23 cellular contexts compared by ENCODE assay signal in the genomic region with DNA sequence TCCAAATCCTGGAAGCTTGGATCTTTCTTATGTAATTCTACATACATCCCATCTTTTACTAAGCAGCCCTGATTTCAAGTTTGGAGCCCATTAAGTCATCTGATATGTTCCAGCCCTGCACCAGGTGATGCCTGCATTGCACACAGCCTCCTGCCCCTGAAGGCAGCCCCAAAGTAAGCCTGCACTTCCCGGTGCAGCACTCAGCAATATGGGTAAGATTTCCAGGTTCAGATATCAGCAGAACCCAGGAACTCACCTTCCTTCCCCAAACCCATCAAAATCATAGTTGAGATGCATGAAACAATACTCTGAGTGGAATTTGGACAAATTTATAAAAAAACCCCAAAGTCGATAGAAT. TPM values are rescaled to one million over a fixed set of nuclear protein-coding genes. Genes with fewer than 3 reads are reported as not detected.
"Had no signal": no experiment of that assay in that cellular context is flagged by ENCODE, and none has a peak within 500 bp of the region (broad histone marks: within the 10 kb centered on the region; RNA-seq: fewer than 3 reads in every experiment).

No MANE protein-coding gene starts in this region.

- H3K4me1 ChIP-seq: ascending aorta, breast epithelium, foreskin keratinocyte had no signal

- H3K36me3 Mint-ChIP-seq: activated naive CD4-positive, alpha-beta T cell treated with anti-CD3 and anti-CD28 coated beads, Interleukin-2, amount 50 U/mL, for 24 hours; memory B cell; naive thymus-derived CD4-positive, alpha-beta T cell had no signal

- H3K27me3 ChIP-seq: ascending aorta had no signal

- H3K27ac Mint-ChIP-seq: activated naive CD4-positive, alpha-beta T cell treated with anti-CD3 and anti-CD28 coated beads, Interleukin-2, amount 50 U/mL, for 24 hours; activated T-cell treated with anti-CD3 and anti-CD28 coated beads, Interleukin-2, amount 50 U/mL, for 72 hours; memory B cell; naive thymus-derived CD4-positive, alpha-beta T cell had no signal

- H3K4me3 Mint-ChIP-seq: activated naive CD4-positive, alpha-beta T cell treated with anti-CD3 and anti-CD28 coated beads, Interleukin-2, amount 50 U/mL, for 24 hours; activated T-cell treated with anti-CD3 and anti-CD28 coated beads, Interleukin-2, amount 50 U/mL, for 72 hours; memory B cell; naive thymus-derived CD4-positive, alpha-beta T cell had no signal

- DNase-seq: activated CD4-positive, alpha-beta T cell treated with anti-CD3 and anti-CD28 coated beads for 1 hour; activated CD4-positive, alpha-beta T cell treated with anti-CD3 and anti-CD28 coated beads, Interleukin-2, amount 50 U/mL, for 4 hours; activated effector memory CD4-positive, alpha-beta T cell treated with anti-CD3 and anti-CD28 coated beads, Interleukin-2, amount 50 U/mL, for 16 hours; activated T-cell treated with anti-CD3 and anti-CD28 coated beads, Interleukin-2, amount 50 U/mL, for 72 hours; foreskin keratinocyte; hypothalamus; naive thymus-derived CD4-positive, alpha-beta T cell; stimulated activated CD4-positive, alpha-beta T cell treated with anti-CD3 and anti-CD28 coated beads, Interleukin-12 subunit alpha, Interleukin-12 subunit beta, amount 100 ng/mL, for 4 hours; stimulated activated CD4-positive, alpha-beta T cell treated with anti-CD3 and anti-CD28 coated beads, Interleukin-1b, Interleukin-23, amount 100 ng/mL, for 48 hours; stimulated activated CD8-positive, alpha-beta memory T cell treated with anti-CD3 and anti-CD28 coated beads, Interleukin-4, amount 100 ng/mL, for 48 hours; stimulated activated naive CD4-positive, alpha-beta T cell; SW 1271; WERI-Rb-1 had no signal

- FAIRE-seq: keratinocyte, urothelium cell line had no signal

- H3K4me1 Mint-ChIP-seq: activated naive CD4-positive, alpha-beta T cell treated with anti-CD3 and anti-CD28 coated beads, Interleukin-2, amount 50 U/mL, for 24 hours; memory B cell had no signal

- ATAC-seq: activated T-cell treated with anti-CD3 and anti-CD28 coated beads, Interleukin-2, amount 50 U/mL, for 72 hours; foreskin keratinocyte; naive thymus-derived CD4-positive, alpha-beta T cell had no signal

- H3K36me3 ChIP-seq: ascending aorta, breast epithelium, WERI-Rb-1 had no signal

- H3K27me3 Mint-ChIP-seq: activated naive CD4-positive, alpha-beta T cell treated with anti-CD3 and anti-CD28 coated beads, Interleukin-2, amount 50 U/mL, for 24 hours had no signal

- H3K4me3 ChIP-seq: ascending aorta, breast epithelium had no signal

- H3K27ac ChIP-seq: ascending aorta, breast epithelium, foreskin keratinocyte, WERI-Rb-1 had no signal

- H3K9me3 ChIP-seq: ascending aorta had no signal

- H3K9me3 Mint-ChIP-seq: activated naive CD4-positive, alpha-beta T cell treated with anti-CD3 and anti-CD28 coated beads, Interleukin-2, amount 50 U/mL, for 24 hours had no signal

RNA-seq across cellular contexts. Expression of gene DDC, which starts 0.3 kb away (rescaled TPM):
- total RNA-seq: activated T-cell treated with anti-CD3 and anti-CD28 coated beads, Interleukin-2, amount 50 U/mL, for 72 hours; ascending aorta; dermis microvascular lymphatic vessel endothelial cell; fibroblast of lung; foreskin keratinocyte; mononuclear cell; naive thymus-derived CD4-positive, alpha-beta T cell; T-helper 2 cell treated with Interferon-gamma antibody and Interleukin-4, amounts not matched to agents 100 ng/mL and 5 ng/mL, for 36 hours had no signal
- polyA plus RNA-seq: fibroblast of lung; foreskin keratinocyte; keratinocyte; naive thymus-derived CD4-positive, alpha-beta T cell had no signal
